Comparison of ENCODE assay signal across 14 cellular contexts in the genomic region with DNA sequence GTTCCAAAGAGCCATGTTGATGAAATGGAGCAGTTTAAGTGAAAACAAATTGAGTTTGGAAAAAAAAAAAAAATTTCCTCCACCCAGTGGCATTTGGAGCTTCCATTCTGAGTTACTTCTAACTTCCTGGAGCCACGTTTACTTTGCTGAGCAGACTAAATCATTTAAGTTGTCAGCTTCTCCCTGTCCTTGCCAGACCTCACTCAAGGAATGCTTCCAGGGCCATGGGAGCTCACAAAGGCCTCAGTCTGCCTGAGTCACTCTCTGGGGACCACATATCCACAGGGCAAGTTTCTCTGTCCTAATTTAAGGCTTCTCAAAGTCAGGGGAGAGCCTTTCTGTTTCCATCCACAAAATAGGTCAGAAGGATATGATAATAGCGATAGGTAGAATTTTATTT.
DNase-seq lines count a peak whose midpoint lies in the region; TF ChIP-seq lines count a peak whose summit lies in the region.
"Had no signal": no experiment of that assay in that cellular context is flagged by ENCODE, and none has a peak within 500 bp of the region (broad histone marks: within the 10 kb centered on the region; RNA-seq: fewer than 3 reads in every experiment).

No MANE protein-coding gene starts in this region.

- no peak overlapping the region for H3K4me3 Mint-ChIP-seq in osteocyte (ENCODE audit: unreplicated experiment)
- H3K4me3 Mint-ChIP-seq: T-helper 17 cell had no signal

- H3K4me1 Mint-ChIP-seq in osteocyte (ENCODE audit: unreplicated experiment): peaks cover 26% of the 10 kb centered on the region
- H3K4me1 Mint-ChIP-seq: T-helper 17 cell had no signal

- H3K27me3 Mint-ChIP-seq in osteocyte (ENCODE audit: unreplicated experiment): no peaks in the 10 kb centered on the region

- DNase-seq in AG10803 (ENCODE audit: low read depth) (peak; percentile 98), T1000 (lab: John Stamatoyannopoulos, UW) (peak; percentile 30), fibroblast of villous mesenchyme (ENCODE audit: low read depth) (peak; percentile 84), osteocyte (ENCODE audit: extremely low spot score, unreplicated experiment) (no peak), nucleus accumbens (lab: John Stamatoyannopoulos, UW) (no peak), NCI-H748 treated with DMSO at 0.1 percent for 48 hours (lab: John Stamatoyannopoulos, UW) (no peak), T-helper 1 cell (no peak)
- DNase-seq in activated CD4-positive, alpha-beta T cell treated with anti-CD3 and anti-CD28 coated beads, Interleukin-2, amount 50 U/mL, for 48 hours: no peak
- DNase-seq: effector CD4-positive, alpha-beta T cell; KG1; T-helper 17 cell; upper lobe of right lung had no signal

- no peak overlapping the region for H3K4me3 ChIP-seq in AG10803 (ENCODE audit: low read length)
- no peak overlapping the region for H3K4me3 ChIP-seq in fibroblast of villous mesenchyme (ENCODE audit: low read depth, low read length)
- H3K4me3 ChIP-seq: BLaER1, upper lobe of right lung had no signal

- H3K27ac Mint-ChIP-seq in osteocyte (ENCODE audit: unreplicated experiment): peak overlapping the region; percentile 67
- H3K27ac Mint-ChIP-seq: activated naive CD4-positive, alpha-beta T cell treated with anti-CD3 and anti-CD28 coated beads, Interleukin-2, amount 50 U/mL, for 72 hours; T-helper 17 cell had no signal

- no peaks in the 10 kb centered on the region for H3K9me3 Mint-ChIP-seq in osteocyte (ENCODE audit: unreplicated experiment)

- no peak for TF ChIP-seq CTCF in AG10803 (conservative IDR thresholded peaks at IDR 0.05; ENCODE audit: low read length)
- TF ChIP-seq CTCF in fibroblast of villous mesenchyme (IDR thresholded peaks at IDR 0.05; ENCODE audit: insufficient read depth, low read depth, low read length): no peak
- TF ChIP-seq CTCF in osteocyte (IDR thresholded peaks at IDR 0.05): no peak

- no peaks in the 10 kb centered on the region for H3K36me3 Mint-ChIP-seq in osteocyte (ENCODE audit: unreplicated experiment)
- H3K36me3 Mint-ChIP-seq: activated naive CD4-positive, alpha-beta T cell treated with anti-CD3 and anti-CD28 coated beads, Interleukin-2, amount 50 U/mL, for 72 hours had no signal

Comparison
In these comparisons a context has a peak if more than half of its experiments do, and no peak if none do; other contexts are left out.
1. DNase-seq: peak in AG10803 (single experiment), T1000 (single experiment) and fibroblast of villous mesenchyme (single experiment); none in osteocyte (single experiment), nucleus accumbens (0 of 56), NCI-H748 treated with DMSO at 0.1 percent for 48 hours (single experiment), T-helper 1 cell (0 of 5) and activated CD4-positive, alpha-beta T cell treated with anti-CD3 and anti-CD28 coated beads, Interleukin-2, amount 50 U/mL, for 48 hours (0 of 2).